ENCODE assay signal across 19 cellular contexts in the genomic region with DNA sequence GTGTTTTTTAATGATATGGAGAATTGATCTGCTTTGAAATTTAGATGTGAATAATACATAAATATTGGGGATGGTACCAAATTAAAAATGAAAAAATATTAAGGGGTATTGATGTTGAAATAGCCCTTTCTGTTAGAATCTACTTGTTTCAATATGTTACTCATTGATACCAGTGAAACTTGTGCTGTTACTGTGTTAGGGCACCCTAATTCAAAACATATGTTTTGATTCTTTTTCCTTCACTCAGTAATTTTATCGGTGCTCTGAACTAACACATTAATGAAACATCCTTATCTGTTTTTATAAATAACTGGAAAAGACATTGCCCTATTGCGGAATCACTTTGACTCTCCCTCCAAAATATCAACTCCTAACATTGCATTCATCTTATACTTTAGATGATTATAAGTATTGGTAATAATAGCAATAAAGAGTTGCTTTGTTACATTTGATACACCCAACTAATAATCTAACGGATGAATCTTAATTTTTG. TPM values are rescaled to one million over a fixed set of nuclear protein-coding genes. Genes with fewer than 3 reads are reported as not detected.
A peak's percentile ranks its signal among the peaks of the same experiment; 100 is the strongest.
DNase-seq lines count a peak whose midpoint lies in the region; ATAC-seq and FAIRE-seq lines count a peak whose summit lies in the region.
"Had no signal": no experiment of that assay in that cellular context is flagged by ENCODE, and none has a peak within 500 bp of the region (broad histone marks: within the 10 kb centered on the region; RNA-seq: fewer than 3 reads in every experiment).

No MANE protein-coding gene starts in this region.

- no peaks in the 10 kb centered on the region for H3K4me1 ChIP-seq in GM23248 (ENCODE audit: insufficient read depth)
- H3K4me1 ChIP-seq: A549, SJSA1 had no signal

- in situ Hi-C loops in GM23248 (cut with MboI): no loop called here

- H3K36me3 Mint-ChIP-seq in activated CD8-positive, alpha-beta memory T cell treated with anti-CD3 and anti-CD28 coated beads, Interleukin-2, amount 10 ng/mL, durations not matched to agents 7 days and 5 days: peaks cover 30% of the 10 kb centered on the region

- no peaks in the 10 kb centered on the region for H3F3A ChIP-seq in GM23248 (ENCODE audit: insufficient read depth)

- no peaks in the 10 kb centered on the region for H3K27me3 Mint-ChIP-seq in activated CD8-positive, alpha-beta memory T cell treated with anti-CD3 and anti-CD28 coated beads, Interleukin-2, amount 10 ng/mL, durations not matched to agents 7 days and 5 days
- H3K27me3 Mint-ChIP-seq: B cell; CD4-positive, alpha-beta T cell had no signal

- H3K36me3 ChIP-seq in GM23248 (ENCODE audit: low read depth): peaks cover 34% of the 10 kb centered on the region

- H3K9me2 ChIP-seq in GM23248 (ENCODE audit: insufficient read depth): no peaks in the 10 kb centered on the region

- no peaks in the 10 kb centered on the region for H3K9me3 Mint-ChIP-seq in activated CD8-positive, alpha-beta memory T cell treated with anti-CD3 and anti-CD28 coated beads, Interleukin-2, amount 10 ng/mL, durations not matched to agents 7 days and 5 days (ENCODE audit: low read depth)
- H3K9me3 Mint-ChIP-seq: CD4-positive, alpha-beta T cell had no signal

- H3K79me2 ChIP-seq in GM23248 (ENCODE audit: insufficient read depth): peaks cover 80% of the 10 kb centered on the region

- no peaks in the 10 kb centered on the region for H3K9me3 ChIP-seq in GM23248 (ENCODE audit: low read depth)
- H3K9me3 ChIP-seq: A549, SJSA1 had no signal

- H3K9ac ChIP-seq in GM23248: no peak overlapping the region

- ATAC-seq in activated CD8-positive, alpha-beta memory T cell treated with anti-CD3 and anti-CD28 coated beads, Interleukin-2, amount 10 ng/mL, durations not matched to agents 7 days and 5 days: no peak
- ATAC-seq in left lobe of liver (peak; percentile 58), GM21737 (IDR thresholded peaks at IDR 0.05; ENCODE audit: unreplicated experiment) (no peak)
- ATAC-seq: A549 had no signal

- peaks cover 30% of the 10 kb centered on the region for H3K4me1 Mint-ChIP-seq in activated CD8-positive, alpha-beta memory T cell treated with anti-CD3 and anti-CD28 coated beads, Interleukin-2, amount 10 ng/mL, durations not matched to agents 7 days and 5 days

- no peak overlapping the region for H3K27ac ChIP-seq in GM23248
- H3K27ac ChIP-seq: A549, PC-9, SJSA1 had no signal

- CTCF ChIA-PET in activated CD8-positive, alpha-beta memory T cell treated with anti-CD3 and anti-CD28 coated beads, Interleukin-2, amount 10 ng/mL, durations not matched to agents 7 days and 5 days (lab: Charles Lee): interaction anchor here (0.5 kb wide), 1 partner anchor 293 kb away, joined by 3 read pairs; no protein-coding TSS in a partner anchor

- no peak overlapping the region for H3K4me2 ChIP-seq in GM23248 (ENCODE audit: unreplicated experiment)
- H3K4me2 ChIP-seq: A549, PC-9 had no signal

- no peaks in the 10 kb centered on the region for H3K27me3 ChIP-seq in GM23248 (replicated peaks; ENCODE audit: insufficient read depth)
- H3K27me3 ChIP-seq: SJSA1 had no signal

- peak; percentile 31 for FAIRE-seq in endometrium (lab: Jason Lieb, UNC)
- FAIRE-seq: A549, H54 had no signal

- no peak overlapping the region for H2AFZ ChIP-seq in GM23248
- H2AFZ ChIP-seq: PC-9 had no signal

- H3K27ac Mint-ChIP-seq in activated CD8-positive, alpha-beta memory T cell treated with anti-CD3 and anti-CD28 coated beads, Interleukin-2, amount 10 ng/mL, durations not matched to agents 7 days and 5 days: peak overlapping the region; percentile 86
- H3K27ac Mint-ChIP-seq: B cell had no signal

- DNase-seq in activated CD8-positive, alpha-beta memory T cell treated with anti-CD3 and anti-CD28 coated beads, Interleukin-2, amount 10 ng/mL, durations not matched to agents 7 days and 5 days: no peak
- DNase-seq in activated CD8-positive, alpha-beta memory T cell treated with anti-CD3 and anti-CD28 coated beads for 24 hours: no peak
- DNase-seq in GM23248 (peak; percentile 32), left lobe of liver (ENCODE audit: low spot score) (no peak), foreskin melanocyte (no peak), NCI-H526 (lab: John Stamatoyannopoulos, UW) (no peak)
- DNase-seq: Calu3; CD4-positive, alpha-beta T cell; NCI-H1048; NCI-H146; NCI-H2081 treated with DMSO at 0.1 percent for 48 hours; NCI-H510A treated with DMSO at 0.1 percent for 48 hours; PC-9 had no signal

- H4K20me1 ChIP-seq in GM23248 (ENCODE audit: insufficient read depth): no peaks in the 10 kb centered on the region

- H3K4me3 ChIP-seq in GM23248: no peak overlapping the region
- H3K4me3 ChIP-seq: A549, PC-9, SJSA1 had no signal

- 65 to 67% methylated on average over 3 of the region's 3 CpGs for WGBS in GM23248 (ENCODE audit: low coverage in 1 of 2, low lambda C conversion rate in 2 of 2, missing lambda C conversion rate in 2 of 2), 2 experiments

- H3K4me3 Mint-ChIP-seq in activated CD8-positive, alpha-beta memory T cell treated with anti-CD3 and anti-CD28 coated beads, Interleukin-2, amount 10 ng/mL, durations not matched to agents 7 days and 5 days: no peak overlapping the region
- H3K4me3 Mint-ChIP-seq: B cell; CD4-positive, alpha-beta T cell had no signal

RNA-seq across cellular contexts. Expression of a gene that starts 52.0 kb away (rescaled TPM):
- total RNA-seq in activated CD8-positive, alpha-beta memory T cell treated with anti-CD3 and anti-CD28 coated beads, Interleukin-2, amount 10 ng/mL, durations not matched to agents 7 days and 5 days: 10 to 100 TPM; 95.3 to 97.0 TPM
- total RNA-seq in GM23248 (2014; rRNA removed; shearing (Covaris generic)): 23.2 and 23.3 TPM in 2 replicates
- polyA plus RNA-seq in GM23248 (2016; fragmentation: Nextera tagmentation; extraction: Ambion mirVana): 33.9 and 34.1 TPM in 2 replicates
- total RNA-seq in left lobe of liver: 0.28 TPM

Comparison
In these comparisons a context has a peak if more than half of its experiments do, and no peak if none do; other contexts are left out.
1. RNA of a gene that starts 52.0 kb away (total RNA-seq): 95.3 to 97.0 TPM in activated CD8-positive, alpha-beta memory T cell treated with anti-CD3 and anti-CD28 coated beads, Interleukin-2, amount 10 ng/mL, durations not matched to agents 7 days and 5 days and 23.2 to 23.3 TPM in GM23248; 0.28 TPM in left lobe of liver (single experiment); every median in the first group is over 10 times any median in the second.